Comparison of ENCODE assay signal across 9 cellular contexts in the genomic region with DNA sequence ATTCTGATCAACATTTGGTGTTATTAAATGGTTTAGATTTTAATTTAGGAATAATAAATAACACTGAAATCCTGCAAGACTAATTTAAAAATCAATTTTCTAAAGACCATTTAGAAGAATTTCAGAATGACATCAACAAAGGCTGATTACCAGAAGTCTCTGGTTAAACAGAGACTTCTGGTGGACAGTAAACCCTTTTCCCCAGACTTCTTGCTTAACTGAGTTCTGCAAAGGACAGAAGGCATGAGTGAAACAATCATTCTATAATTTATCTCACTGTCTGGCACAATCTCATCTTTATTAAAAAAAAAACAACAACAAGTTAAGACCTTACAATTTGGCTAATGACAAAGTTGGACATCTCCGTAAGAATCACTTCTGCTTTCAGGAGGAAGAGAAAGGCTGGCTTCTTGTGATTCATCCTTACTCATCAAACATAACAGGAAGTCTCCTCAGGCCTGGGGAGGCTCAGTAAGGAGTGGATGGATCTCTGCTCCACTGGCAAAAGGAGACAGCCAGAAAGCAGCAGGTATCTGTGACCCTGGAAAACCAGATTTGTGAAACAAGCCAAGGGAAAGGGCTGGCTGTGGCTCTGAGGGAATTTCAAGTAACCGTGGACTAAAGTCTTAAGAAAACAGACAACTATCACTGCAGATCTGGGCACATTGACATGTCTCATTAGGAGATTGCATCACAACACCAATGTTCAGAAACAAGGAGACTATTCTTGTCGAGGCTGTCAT. TPM values are rescaled to one million over a fixed set of nuclear protein-coding genes. Genes with fewer than 3 reads are reported as not detected.
DNase-seq lines count a peak whose midpoint lies in the region; ATAC-seq and TF ChIP-seq lines count a peak whose summit lies in the region.
"Had no signal": no experiment of that assay in that cellular context is flagged by ENCODE, and none has a peak within 500 bp of the region (broad histone marks: within the 10 kb centered on the region; RNA-seq: fewer than 3 reads in every experiment).

No MANE protein-coding gene starts in this region.

- H3K36me3 Mint-ChIP-seq in T-cell: no peaks in the 10 kb centered on the region

- intact Hi-C loops in dorsolateral prefrontal cortex (cut with DNase I): loop anchor here in 1 of 2 donors (5.0 to 10.0 kb wide), 2 partner anchors 73 to 100 kb away; partner anchors contain the start of gene TLR10

- H3K4me1 Mint-ChIP-seq in T-cell: peaks cover 34 to 54% (median 48%) of the 10 kb centered on the region in 3 donors

- CTCF ChIA-PET in T-cell (lab: Charles Lee): interaction anchor here (0.6 to 2.7 kb wide), 3 partner anchors 93 to 577 kb away, joined by 3 to 23 read pairs (median 4); no protein-coding TSS in a partner anchor

- peak in 1 of 56 donors; percentile 16 for TF ChIP-seq CTCF in dorsolateral prefrontal cortex (IDR thresholded peaks at IDR 0.05 in 54 of 56, conservative IDR thresholded peaks at IDR 0.05 in 2 of 56; ENCODE audit: low read depth in 1 of 56, partially characterized antibody in 56 of 56)

- H3K4me3 Mint-ChIP-seq in T-cell: peak overlapping the region; percentile 69 to 82 (median 74)

- POLR2A ChIA-PET in T-cell (lab: Charles Lee): interaction anchor here in 1 of 2 donors (0.6 kb wide), 1 partner anchor 10 kb away, joined by 3 read pairs; the partner anchor contains the start of gene FAM114A1

- H3K27me3 ChIP-seq in dorsolateral prefrontal cortex: no peaks in the 10 kb centered on the region
- H3K27me3 ChIP-seq: ovary had no signal

- H3K9me3 Mint-ChIP-seq in T-cell: no peaks in the 10 kb centered on the region

- DNase-seq in AG20443 (ENCODE audit: low spot score): peak; percentile 75
- DNase-seq in T-cell: peak in 2 of 34 experiments; percentile 8 to 19
- DNase-seq in dorsolateral prefrontal cortex: peak in 1 of 10 donors; percentile 25
- peak; percentile 69 for DNase-seq in myocyte (ENCODE audit: low read depth)
- no peak for DNase-seq in NCI-H1417 (lab: John Stamatoyannopoulos, UW)
- no peak for DNase-seq in HuH-7 (ENCODE audit: low spot score)

- no peaks in the 10 kb centered on the region for H3K27me3 Mint-ChIP-seq in T-cell

- peak; percentile 54 for ATAC-seq in GM19351 (IDR thresholded peaks at IDR 0.05; ENCODE audit: unreplicated experiment)
- ATAC-seq in HG03457 (IDR thresholded peaks at IDR 0.05; ENCODE audit: unreplicated experiment): peak; percentile 56
- ATAC-seq in T-cell (replicated peaks in 1 of 4): peak in 2 of 4 experiments; percentile 24 to 38

- peak overlapping the region; percentile 89 to 96 for H3K27ac Mint-ChIP-seq in T-cell

- peak overlapping the region in 10 of 59 donors; percentile 1 to 57 (median 44) for H3K4me3 ChIP-seq in dorsolateral prefrontal cortex

- H3K27ac ChIP-seq in dorsolateral prefrontal cortex: peak overlapping the region in 55 of 59 donors; percentile 7 to 86 (median 65)

RNA-seq across cellular contexts. Expression of gene TLR6, which starts 0.9 kb away (rescaled TPM):
- total RNA-seq in T-cell: 1 to 10 TPM; 2.3 to 7.7 (median 3.2) TPM
- total RNA-seq in dorsolateral prefrontal cortex: 1 to 10 TPM; 1.1 to 8.9 (median 3.7) TPM
- total RNA-seq in myocyte: 2.4 and 3.5 TPM in 2 replicates
- 0.66 TPM for polyA plus RNA-seq in myocyte (2012)

RNA-seq across cellular contexts. Expression of gene FAM114A1, which starts 10.1 kb away (rescaled TPM):
- under 1 TPM in 4 of 5 donors, not detected in 1; 0.35 to 0.79 (median 0.39) TPM for total RNA-seq in T-cell
- total RNA-seq in dorsolateral prefrontal cortex: 10 to 100 TPM in 86 of 120 experiments, 1 to 10 TPM in 34; 4.5 to 26.2 (median 12.7) TPM
- 151 and 250 TPM in 2 replicates for total RNA-seq in myocyte
- polyA plus RNA-seq in myocyte (2012): 139 TPM

RNA-seq across cellular contexts. Expression of gene TLR1, which starts 52.9 kb away (rescaled TPM):
- total RNA-seq in T-cell: 10 to 100 TPM; 10.4 to 26.0 (median 18.0) TPM
- total RNA-seq in dorsolateral prefrontal cortex: 10 to 100 TPM in 39 of 120 experiments, 1 to 10 TPM in 81; 1.4 to 23.9 (median 8.6) TPM
- 1.9 and 3.2 TPM in 2 replicates for total RNA-seq in myocyte
- 1.6 TPM for polyA plus RNA-seq in myocyte (2012)

Comparison
In these comparisons a context has a peak if more than half of its experiments do, and no peak if none do; other contexts are left out.
1. DNase-seq: peak in AG20443 (single experiment) and myocyte (single experiment); none in NCI-H1417 (0 of 3) and HuH-7 (single experiment).